8 cellular contexts compared by ENCODE assay signal in the genomic region with DNA sequence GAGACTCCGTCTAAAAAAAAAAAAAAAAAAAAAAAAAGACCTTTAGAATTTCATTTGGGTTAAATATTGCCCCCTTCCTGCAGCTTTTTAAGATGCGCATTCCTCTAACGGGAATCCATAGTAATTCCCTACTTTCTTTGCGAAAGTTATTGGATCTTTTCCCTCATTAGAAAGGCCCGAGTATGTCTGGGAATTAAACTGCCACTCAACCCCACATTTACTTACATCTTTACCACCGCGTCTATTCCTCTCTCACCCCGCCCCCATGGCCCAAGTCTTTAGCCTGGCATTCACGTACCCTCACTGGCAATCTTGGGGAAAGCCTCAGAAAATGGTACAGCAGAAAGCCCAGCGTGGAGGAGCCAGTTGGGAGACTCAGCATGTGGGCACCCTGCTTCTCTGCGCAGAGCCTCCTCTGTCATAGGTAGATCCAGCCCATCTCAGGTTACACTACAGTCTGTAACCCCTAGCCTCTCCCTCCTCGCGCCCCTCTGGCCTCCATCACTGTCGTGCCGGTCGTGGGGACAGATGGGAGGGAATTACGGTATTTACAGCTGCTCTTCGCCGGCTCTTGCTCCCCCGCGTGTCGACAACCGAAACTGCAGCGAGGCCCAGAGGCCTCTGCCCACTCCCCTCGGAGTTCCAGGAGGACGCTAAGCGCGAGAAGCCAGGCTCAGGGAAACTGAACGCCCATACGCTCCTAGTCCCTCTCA. TPM values are rescaled to one million over a fixed set of nuclear protein-coding genes. Genes with fewer than 3 reads are reported as not detected.
DNase-seq lines count a peak whose midpoint lies in the region; ATAC-seq and TF ChIP-seq lines count a peak whose summit lies in the region.

No MANE protein-coding gene starts in this region.

- intact Hi-C loops in cardiac septum (cut with DNase I) (loop anchor here (5.0 kb wide), 2 partner anchors 173 to 223 kb away; no protein-coding TSS in a partner anchor), ovary (cut with DNase I) (no loop called here), transverse colon (cut with DNase I; ENCODE audit: low total_unique reads) (loop anchor here (5.0 kb wide), 2 partner anchors 63 to 173 kb away; partner anchors contain the start of gene PLEKHO2)

- H3K4me3 Mint-ChIP-seq in CD4-positive, CD25-positive, alpha-beta regulatory T cell: peak overlapping the region; percentile 17 to 86 (median 62)
- H3K4me3 Mint-ChIP-seq in activated naive CD8-positive, alpha-beta T cell treated with anti-CD3 and anti-CD28 coated beads, Interleukin-2, amount 10 ng/mL, durations not matched to agents 7 days and 5 days: peak overlapping the region; percentile 73

- H3K27ac Mint-ChIP-seq in CD4-positive, CD25-positive, alpha-beta regulatory T cell: peak overlapping the region in 1 of 3 donors; percentile 78
- peak overlapping the region; percentile 2 for H3K27ac Mint-ChIP-seq in activated naive CD8-positive, alpha-beta T cell treated with anti-CD3 and anti-CD28 coated beads, Interleukin-2, amount 10 ng/mL, durations not matched to agents 7 days and 5 days

- DNase-seq in CD4-positive, CD25-positive, alpha-beta regulatory T cell: peak; percentile 62 to 75 (median 73)
- DNase-seq in SKM-1 (lab: John Stamatoyannopoulos, UW; ENCODE audit: unreplicated experiment): peak; percentile 64
- DNase-seq in activated naive CD8-positive, alpha-beta T cell treated with anti-CD3 and anti-CD28 coated beads, Interleukin-2, amount 10 ng/mL, durations not matched to agents 7 days and 5 days: peak; percentile 85
- DNase-seq in cardiac septum (ENCODE audit: low spot score): peak; percentile 92
- peak; percentile 43 to 74 (median 66) for DNase-seq in ovary
- peak; percentile 79 for DNase-seq in transverse colon
- DNase-seq in NCI-H2081 (lab: John Stamatoyannopoulos, UW): no peak

- ATAC-seq in CD4-positive, CD25-positive, alpha-beta regulatory T cell (ENCODE audit: low read depth in 2 of 2): peak; percentile 64 to 66
- peak; percentile 63 for ATAC-seq in HG02623 (IDR thresholded peaks at IDR 0.05; ENCODE audit: unreplicated experiment)
- ATAC-seq in activated naive CD8-positive, alpha-beta T cell treated with anti-CD3 and anti-CD28 coated beads, Interleukin-2, amount 10 ng/mL, durations not matched to agents 7 days and 5 days (ENCODE audit: low read depth): peak; percentile 84

- H3K27me3 ChIP-seq in CD4-positive, CD25-positive, alpha-beta regulatory T cell (ENCODE audit: control insufficient read depth, insufficient read depth, low read length): no peaks in the 10 kb centered on the region
- no peaks in the 10 kb centered on the region for H3K27me3 ChIP-seq in ovary
- no peaks in the 10 kb centered on the region for H3K27me3 ChIP-seq in transverse colon

- peaks cover 3% of the 10 kb centered on the region for H3K27me3 Mint-ChIP-seq in CD4-positive, CD25-positive, alpha-beta regulatory T cell
- H3K27me3 Mint-ChIP-seq in activated naive CD8-positive, alpha-beta T cell treated with anti-CD3 and anti-CD28 coated beads, Interleukin-2, amount 10 ng/mL, durations not matched to agents 7 days and 5 days: peaks cover 5% of the 10 kb centered on the region

- peaks cover 6% of the 10 kb centered on the region for H3K36me3 Mint-ChIP-seq in CD4-positive, CD25-positive, alpha-beta regulatory T cell
- H3K36me3 Mint-ChIP-seq in activated naive CD8-positive, alpha-beta T cell treated with anti-CD3 and anti-CD28 coated beads, Interleukin-2, amount 10 ng/mL, durations not matched to agents 7 days and 5 days: peaks cover 7% of the 10 kb centered on the region

- TF ChIP-seq EP300 in ovary (IDR thresholded peaks at IDR 0.05): no peak
- no peak for TF ChIP-seq EP300 in transverse colon (IDR thresholded peaks at IDR 0.05; ENCODE audit: low read depth)

- WGBS in ovary, 3 donors: 24 to 25% (median 25%) methylated on average over 30 of the region's 30 CpGs
- WGBS in transverse colon (ENCODE audit: low coverage in 1 of 2), 2 donors: 31 to 58% methylated on average over 11 to 30 of the region's 30 CpGs

- TF ChIP-seq CTCF in ovary (IDR thresholded peaks at IDR 0.05) (peak in 2 of 3 donors; percentile 45 to 73), transverse colon (IDR thresholded peaks at IDR 0.05) (peak; percentile 75 to 83 (median 77))

- H3K27ac ChIP-seq in CD4-positive, CD25-positive, alpha-beta regulatory T cell (ENCODE audit: insufficient read depth, low read length, poor library complexity, severe bottlenecking): no peak overlapping the region
- no peak overlapping the region for H3K27ac ChIP-seq in ovary
- H3K27ac ChIP-seq in transverse colon: peak overlapping the region in 3 of 4 donors; percentile 13 to 38 (median 30)

- peaks cover 0 to 5% (median 0%) of the 10 kb centered on the region in 7 donors for H3K9me3 Mint-ChIP-seq in CD4-positive, CD25-positive, alpha-beta regulatory T cell
- H3K9me3 Mint-ChIP-seq in activated naive CD8-positive, alpha-beta T cell treated with anti-CD3 and anti-CD28 coated beads, Interleukin-2, amount 10 ng/mL, durations not matched to agents 7 days and 5 days: peaks cover 4% of the 10 kb centered on the region

- POLR2A ChIA-PET in activated naive CD8-positive, alpha-beta T cell treated with anti-CD3 and anti-CD28 coated beads, Interleukin-2, amount 10 ng/mL, durations not matched to agents 7 days and 5 days (lab: Charles Lee): interaction anchor here (0.6 to 6.4 kb wide), 3 partner anchors 12 to 166 kb away, joined by 3 to 44 read pairs (median 7); no protein-coding TSS in a partner anchor

- H3K4me1 Mint-ChIP-seq in CD4-positive, CD25-positive, alpha-beta regulatory T cell: peaks cover 6 to 46% (median 34%) of the 10 kb centered on the region in 4 donors
- H3K4me1 Mint-ChIP-seq in activated naive CD8-positive, alpha-beta T cell treated with anti-CD3 and anti-CD28 coated beads, Interleukin-2, amount 10 ng/mL, durations not matched to agents 7 days and 5 days: peaks cover 30% of the 10 kb centered on the region

- H3K36me3 ChIP-seq in CD4-positive, CD25-positive, alpha-beta regulatory T cell (ENCODE audit: control insufficient read depth, insufficient read depth, low read length): no peaks in the 10 kb centered on the region
- H3K36me3 ChIP-seq in ovary (no peaks in the 10 kb centered on the region), transverse colon (no peaks in the 10 kb centered on the region)

- H3K4me1 ChIP-seq in CD4-positive, CD25-positive, alpha-beta regulatory T cell (ENCODE audit: control insufficient read depth, insufficient read depth, low read length, poor library complexity, severe bottlenecking): peaks cover 36% of the 10 kb centered on the region
- no peaks in the 10 kb centered on the region for H3K4me1 ChIP-seq in ovary (ENCODE audit: insufficient read depth)
- peaks cover 0 to 5% (median 0%) of the 10 kb centered on the region in 4 donors for H3K4me1 ChIP-seq in transverse colon

- H3K4me3 ChIP-seq in CD4-positive, CD25-positive, alpha-beta regulatory T cell (ENCODE audit: low read depth, low read length): peak overlapping the region; percentile 44
- H3K4me3 ChIP-seq in ovary (peak overlapping the region; percentile 34), transverse colon (peak overlapping the region in 3 of 4 donors; percentile 2 to 32 (median 32))

- TF ChIP-seq POLR2A in ovary (IDR thresholded peaks at IDR 0.05) (no peak), transverse colon (IDR thresholded peaks at IDR 0.05) (no peak)

- in situ Hi-C loops in transverse colon (cut with MboI; ENCODE audit: low pct_ligation_motif_present in 1 of 4, low pct_unique_long_range_greater_than_20kb in 1 of 4, low sequenced_read_pairs in 3 of 4): loop anchor here (5.0 to 25.0 kb wide), 4 partner anchors 70 to 173 kb away; no protein-coding TSS in a partner anchor

- H3K9me3 ChIP-seq in CD4-positive, CD25-positive, alpha-beta regulatory T cell (ENCODE audit: control insufficient read depth in 2 of 2, low read length in 2 of 2): peaks cover 2 to 6% of the 10 kb centered on the region in 2 experiments
- H3K9me3 ChIP-seq in ovary: no peaks in the 10 kb centered on the region
- H3K9me3 ChIP-seq in transverse colon: peaks cover 0 to 9% of the 10 kb centered on the region in 2 donors

RNA-seq across cellular contexts. Expression of gene ANKDD1A, which starts 6.4 kb away (rescaled TPM):
- total RNA-seq in CD4-positive, CD25-positive, alpha-beta regulatory T cell: 12.4 TPM
- polyA plus RNA-seq in CD4-positive, CD25-positive, alpha-beta regulatory T cell: 1 to 10 TPM in 2 of 4 donors, under 1 TPM in 2; 0.35 to 5.4 (median 0.83) TPM
- 10 to 100 TPM; 10.9 to 12.6 TPM for total RNA-seq in activated naive CD8-positive, alpha-beta T cell treated with anti-CD3 and anti-CD28 coated beads, Interleukin-2, amount 10 ng/mL, durations not matched to agents 7 days and 5 days
- total RNA-seq in cardiac septum: 1.4 TPM
- 10 to 100 TPM in 5 of 7 donors, 1 to 10 TPM in 2; 5.7 to 29.4 (median 12.1) TPM for total RNA-seq in ovary
- polyA plus RNA-seq in ovary: 1 to 10 TPM; 6.2 to 10.0 TPM
- 1 to 10 TPM in 3 of 4 donors, under 1 TPM in 1; 0.82 to 7.1 (median 3.2) TPM for total RNA-seq in transverse colon

Comparison
In these comparisons a context has a peak if more than half of its experiments do, and no peak if none do; other contexts are left out.
1. DNase-seq: peak in CD4-positive, CD25-positive, alpha-beta regulatory T cell (3 of 3), SKM-1 (single experiment), activated naive CD8-positive, alpha-beta T cell treated with anti-CD3 and anti-CD28 coated beads, Interleukin-2, amount 10 ng/mL, durations not matched to agents 7 days and 5 days (single experiment), cardiac septum (single experiment), ovary (5 of 5) and transverse colon (single experiment); none in NCI-H2081 (0 of 2).
2. H3K27ac ChIP-seq: peak in transverse colon (3 of 4); none in CD4-positive, CD25-positive, alpha-beta regulatory T cell (single experiment) and ovary (0 of 2).
3. intact Hi-C loops: an anchor here in cardiac septum (5.0 kb wide) and transverse colon (5.0 kb wide); none called in ovary.
4. Peak in every context shown above with its lines, with median percentiles within 50 percentile points of each other: ATAC-seq and H3K4me3 ChIP-seq.